Comparison of ENCODE assay signal across 2 cellular contexts in the genomic region with DNA sequence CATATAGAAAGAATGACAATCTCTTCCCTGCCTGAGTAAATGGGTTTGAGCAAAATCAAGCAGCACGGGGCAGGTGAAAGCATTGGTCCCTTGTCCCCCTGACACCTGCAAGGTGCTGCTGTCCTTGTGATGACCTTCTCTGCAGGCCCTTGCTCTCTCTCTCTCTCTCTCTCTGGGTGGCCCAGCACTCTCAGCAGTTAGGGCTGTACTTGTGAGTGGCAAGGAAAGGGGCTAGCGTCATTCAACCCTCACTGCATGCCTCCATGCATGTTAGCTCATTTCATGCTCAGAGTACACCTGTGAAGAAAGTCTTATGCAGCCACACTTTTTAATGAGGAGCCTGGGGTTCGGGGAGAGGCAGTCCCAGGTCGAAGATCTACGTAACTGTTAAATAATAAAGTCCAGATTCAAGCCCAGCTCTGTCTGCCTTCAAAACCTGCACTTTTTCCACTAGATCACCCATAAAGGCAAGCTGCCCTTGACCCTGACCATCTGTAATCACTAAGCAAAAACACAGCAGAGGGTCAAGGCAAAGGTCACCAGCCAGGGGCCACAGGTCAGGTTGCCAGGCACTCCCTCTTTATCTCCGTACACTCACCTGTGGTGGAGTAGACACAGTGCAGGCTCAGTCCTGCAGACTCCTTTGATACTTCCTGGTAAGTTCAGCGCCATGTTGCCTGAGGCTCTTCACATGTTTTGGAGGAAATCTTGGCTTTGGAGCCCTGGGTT.
TF ChIP-seq lines count a peak whose summit lies in the region.

No MANE protein-coding gene starts in this region.

TF ChIP-seq in K562, 482 proteins besides CTCF, POLR2A, EP300 and RAD21 (continues in another document):
- no peak for TF ChIP-seq CHD2 (IDR thresholded peaks at IDR 0.05; ENCODE audit: low read depth, low read length)
- TF ChIP-seq ZNF707 (CRISPR knock-in tag; conservative IDR thresholded peaks at IDR 0.05): no peak
- TF ChIP-seq LEF1 (IDR thresholded peaks at IDR 0.05): no peak
- TF ChIP-seq RBBP5 (IDR thresholded peaks at IDR 0.05; ENCODE audit: borderline replicate concordance, insufficient read depth, low read length, poor library complexity, severe bottlenecking): no peak
- TF ChIP-seq, protein P1, sequence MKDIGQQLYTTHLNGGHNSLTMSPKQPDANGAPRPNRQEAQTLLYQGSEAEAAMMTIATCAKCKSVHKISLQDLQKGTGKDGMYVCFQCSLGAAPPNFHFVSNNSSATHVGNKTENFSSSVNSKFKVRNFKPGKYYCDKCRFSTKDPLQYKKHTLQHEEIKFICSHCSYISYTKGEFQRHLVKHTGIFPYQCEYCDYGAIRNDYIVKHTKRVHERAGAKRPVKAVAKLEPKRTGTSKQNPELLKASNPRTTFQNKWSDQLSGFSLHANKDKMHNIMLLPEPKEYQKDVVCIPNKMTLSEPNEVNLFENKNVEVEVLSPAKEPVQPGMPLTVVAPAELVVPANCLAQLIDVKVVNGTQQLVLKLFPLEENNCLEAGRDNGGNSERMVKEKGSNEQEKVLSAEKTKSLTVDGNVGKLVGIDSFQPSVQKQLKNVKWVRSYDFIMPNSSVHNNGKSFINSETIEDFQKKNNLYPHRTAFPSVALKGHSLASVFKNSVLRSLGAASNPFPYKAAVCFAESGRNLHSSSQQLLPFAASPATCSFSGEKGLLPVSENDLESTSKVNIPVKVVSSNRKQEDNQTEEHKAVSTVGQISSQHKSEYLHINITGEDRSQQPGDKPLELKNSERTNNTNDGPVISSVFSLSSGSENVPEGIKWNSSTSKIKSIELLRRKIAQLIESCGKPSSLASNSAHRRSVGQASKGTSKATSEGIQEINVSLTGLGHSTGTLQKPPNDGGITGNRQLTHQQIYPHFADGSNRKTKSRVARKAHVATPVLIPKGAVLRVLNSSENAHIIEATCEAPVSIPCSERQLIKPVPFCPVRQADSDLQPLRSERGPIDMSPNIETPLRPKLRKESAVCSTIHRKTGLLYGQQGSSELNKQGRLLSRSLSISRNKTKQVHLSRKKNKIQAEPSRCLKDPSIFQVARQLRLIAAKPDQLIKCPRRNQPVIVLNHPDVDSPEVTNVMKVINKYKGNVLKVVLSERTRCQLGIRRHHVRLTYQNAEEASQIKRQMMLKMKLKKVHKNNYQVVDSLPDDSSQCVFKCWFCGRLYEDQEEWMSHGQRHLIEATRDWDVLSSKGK (CRISPR knock-in tag; IDR thresholded peaks at IDR 0.05): no peak
- TF ChIP-seq, protein P2, sequence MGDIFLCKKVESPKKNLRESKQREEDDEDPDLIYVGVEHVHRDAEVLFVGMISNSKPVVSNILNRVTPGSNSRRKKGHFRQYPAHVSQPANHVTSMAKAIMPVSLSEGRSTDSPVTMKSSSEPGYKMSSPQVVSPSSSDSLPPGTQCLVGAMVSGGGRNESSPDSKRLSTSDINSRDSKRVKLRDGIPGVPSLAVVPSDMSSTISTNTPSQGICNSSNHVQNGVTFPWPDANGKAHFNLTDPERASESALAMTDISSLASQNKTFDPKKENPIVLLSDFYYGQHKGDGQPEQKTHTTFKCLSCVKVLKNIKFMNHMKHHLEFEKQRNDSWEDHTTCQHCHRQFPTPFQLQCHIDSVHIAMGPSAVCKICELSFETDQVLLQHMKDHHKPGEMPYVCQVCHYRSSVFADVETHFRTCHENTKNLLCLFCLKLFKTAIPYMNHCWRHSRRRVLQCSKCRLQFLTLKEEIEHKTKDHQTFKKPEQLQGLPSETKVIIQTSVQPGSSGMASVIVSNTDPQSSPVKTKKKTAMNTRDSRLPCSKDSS (IDR thresholded peaks at IDR 0.05; ENCODE audit: low read depth, partially characterized antibody): no peak
- TF ChIP-seq ADNP (tag; IDR thresholded peaks at IDR 0.05): no peak
- TF ChIP-seq TEAD4 (IDR thresholded peaks at IDR 0.05; ENCODE audit: low read length): no peak
- TF ChIP-seq TEAD4 (CRISPR knock-in tag; IDR thresholded peaks at IDR 0.05; ENCODE audit: borderline replicate concordance): no peak
- TF ChIP-seq POLR2AphosphoS2 (IDR thresholded peaks at IDR 0.05; ENCODE audit: low read length): no peak
- peak; percentile 29; the same call in 1 of the 2 replicates for TF ChIP-seq NCOR1 (IDR thresholded peaks at IDR 0.05)
- TF ChIP-seq CXXC5 (CRISPR knock-in tag; IDR thresholded peaks at IDR 0.05): 0 out of 2 replicates have a peak, but pooled peaks have one; percentile 15
- TF ChIP-seq TCF3 (CRISPR knock-in tag; IDR thresholded peaks at IDR 0.05): peak; percentile 54
- no peak for TF ChIP-seq ILK (tag; IDR thresholded peaks at IDR 0.05; ENCODE audit: borderline replicate concordance, low read depth)
- TF ChIP-seq BCL6 (CRISPR knock-in tag; IDR thresholded peaks at IDR 0.05): no peak
- TF ChIP-seq, protein P3, sequence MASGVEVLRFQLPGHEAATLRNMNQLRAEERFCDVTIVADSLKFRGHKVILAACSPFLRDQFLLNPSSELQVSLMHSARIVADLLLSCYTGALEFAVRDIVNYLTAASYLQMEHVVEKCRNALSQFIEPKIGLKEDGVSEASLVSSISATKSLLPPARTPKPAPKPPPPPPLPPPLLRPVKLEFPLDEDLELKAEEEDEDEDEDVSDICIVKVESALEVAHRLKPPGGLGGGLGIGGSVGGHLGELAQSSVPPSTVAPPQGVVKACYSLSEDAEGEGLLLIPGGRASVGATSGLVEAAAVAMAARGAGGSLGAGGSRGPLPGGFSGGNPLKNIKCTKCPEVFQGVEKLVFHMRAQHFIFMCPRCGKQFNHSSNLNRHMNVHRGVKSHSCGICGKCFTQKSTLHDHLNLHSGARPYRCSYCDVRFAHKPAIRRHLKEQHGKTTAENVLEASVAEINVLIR (CRISPR knock-in tag; IDR thresholded peaks at IDR 0.05): no peak
- TF ChIP-seq NR2C1 (IDR thresholded peaks at IDR 0.05): peak; percentile 32; the same call in 1 of the 2 replicates
- peak; percentile 56 for TF ChIP-seq NR2C1 (tag; IDR thresholded peaks at IDR 0.05)
- TF ChIP-seq, protein P4, sequence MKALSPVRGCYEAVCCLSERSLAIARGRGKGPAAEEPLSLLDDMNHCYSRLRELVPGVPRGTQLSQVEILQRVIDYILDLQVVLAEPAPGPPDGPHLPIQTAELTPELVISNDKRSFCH (CRISPR knock-in tag; IDR thresholded peaks at IDR 0.05): no peak
- TF ChIP-seq, protein P4 (tag; IDR thresholded peaks at IDR 0.05): no peak
- TF ChIP-seq ILF3 (IDR thresholded peaks at IDR 0.05; ENCODE audit: borderline replicate concordance): no peak
- no peak for TF ChIP-seq FOSL1 (tag; conservative IDR thresholded peaks at IDR 0.05)
- TF ChIP-seq TAL1 (IDR thresholded peaks at IDR 0.05): peak; percentile 57; the same call in 1 of the 2 replicates
- no peak for TF ChIP-seq ZNF354B (CRISPR knock-in tag; IDR thresholded peaks at IDR 0.05)
- TF ChIP-seq, protein P5, sequence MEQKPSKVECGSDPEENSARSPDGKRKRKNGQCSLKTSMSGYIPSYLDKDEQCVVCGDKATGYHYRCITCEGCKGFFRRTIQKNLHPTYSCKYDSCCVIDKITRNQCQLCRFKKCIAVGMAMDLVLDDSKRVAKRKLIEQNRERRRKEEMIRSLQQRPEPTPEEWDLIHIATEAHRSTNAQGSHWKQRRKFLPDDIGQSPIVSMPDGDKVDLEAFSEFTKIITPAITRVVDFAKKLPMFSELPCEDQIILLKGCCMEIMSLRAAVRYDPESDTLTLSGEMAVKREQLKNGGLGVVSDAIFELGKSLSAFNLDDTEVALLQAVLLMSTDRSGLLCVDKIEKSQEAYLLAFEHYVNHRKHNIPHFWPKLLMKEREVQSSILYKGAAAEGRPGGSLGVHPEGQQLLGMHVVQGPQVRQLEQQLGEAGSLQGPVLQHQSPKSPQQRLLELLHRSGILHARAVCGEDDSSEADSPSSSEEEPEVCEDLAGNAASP (IDR thresholded peaks at IDR 0.05): no peak

TF ChIP-seq in HepG2, 621 proteins besides CTCF, POLR2A, EP300 and RAD21 (continues in another document):
- TF ChIP-seq YY1 (IDR thresholded peaks at IDR 0.05; ENCODE audit: insufficient read depth, insufficient replicate concordance, low read depth, low read length) (no peak), MTF2 (CRISPR knock-in tag; IDR thresholded peaks at IDR 0.05; ENCODE audit: borderline replicate concordance) (no peak), ZNF569 (CRISPR knock-in tag; IDR thresholded peaks at IDR 0.05; ENCODE audit: borderline replicate concordance) (no peak), ZNF256 (CRISPR knock-in tag; conservative IDR thresholded peaks at IDR 0.05) (no peak), SALL1 (CRISPR knock-in tag; IDR thresholded peaks at IDR 0.05) (peak; percentile 91), ELF3 (CRISPR knock-in tag; IDR thresholded peaks at IDR 0.05) (peak; percentile 56; the same call in 1 of the 2 replicates), ZNF441 (CRISPR knock-in tag; IDR thresholded peaks at IDR 0.05; ENCODE audit: borderline replicate concordance) (no peak), ATRX (CRISPR knock-in tag; IDR thresholded peaks at IDR 0.05; ENCODE audit: borderline replicate concordance) (no peak), ZIK1 (CRISPR knock-in tag; IDR thresholded peaks at IDR 0.05; ENCODE audit: borderline replicate concordance, low read depth) (no peak), ZBTB7B (CRISPR knock-in tag; IDR thresholded peaks at IDR 0.05) (no peak; the same call in 1 of the 2 replicates), TRIM24 (CRISPR knock-in tag; IDR thresholded peaks at IDR 0.05) (no peak), ZNF296 (CRISPR knock-in tag; conservative IDR thresholded peaks at IDR 0.05) (no peak), MED13 (CRISPR knock-in tag; IDR thresholded peaks at IDR 0.05) (no peak)
- TF ChIP-seq, protein P6, sequence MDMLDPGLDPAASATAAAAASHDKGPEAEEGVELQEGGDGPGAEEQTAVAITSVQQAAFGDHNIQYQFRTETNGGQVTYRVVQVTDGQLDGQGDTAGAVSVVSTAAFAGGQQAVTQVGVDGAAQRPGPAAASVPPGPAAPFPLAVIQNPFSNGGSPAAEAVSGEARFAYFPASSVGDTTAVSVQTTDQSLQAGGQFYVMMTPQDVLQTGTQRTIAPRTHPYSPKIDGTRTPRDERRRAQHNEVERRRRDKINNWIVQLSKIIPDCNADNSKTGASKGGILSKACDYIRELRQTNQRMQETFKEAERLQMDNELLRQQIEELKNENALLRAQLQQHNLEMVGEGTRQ (IDR thresholded peaks at IDR 0.05; ENCODE audit: low read depth, low read length): no peak
- TF ChIP-seq, protein P6 (CRISPR knock-in tag; IDR thresholded peaks at IDR 0.05; ENCODE audit: borderline replicate concordance): no peak
- TF ChIP-seq, protein P7, sequence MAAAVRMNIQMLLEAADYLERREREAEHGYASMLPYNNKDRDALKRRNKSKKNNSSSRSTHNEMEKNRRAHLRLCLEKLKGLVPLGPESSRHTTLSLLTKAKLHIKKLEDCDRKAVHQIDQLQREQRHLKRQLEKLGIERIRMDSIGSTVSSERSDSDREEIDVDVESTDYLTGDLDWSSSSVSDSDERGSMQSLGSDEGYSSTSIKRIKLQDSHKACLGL (CRISPR knock-in tag; IDR thresholded peaks at IDR 0.05): no peak
- TF ChIP-seq, protein P8, sequence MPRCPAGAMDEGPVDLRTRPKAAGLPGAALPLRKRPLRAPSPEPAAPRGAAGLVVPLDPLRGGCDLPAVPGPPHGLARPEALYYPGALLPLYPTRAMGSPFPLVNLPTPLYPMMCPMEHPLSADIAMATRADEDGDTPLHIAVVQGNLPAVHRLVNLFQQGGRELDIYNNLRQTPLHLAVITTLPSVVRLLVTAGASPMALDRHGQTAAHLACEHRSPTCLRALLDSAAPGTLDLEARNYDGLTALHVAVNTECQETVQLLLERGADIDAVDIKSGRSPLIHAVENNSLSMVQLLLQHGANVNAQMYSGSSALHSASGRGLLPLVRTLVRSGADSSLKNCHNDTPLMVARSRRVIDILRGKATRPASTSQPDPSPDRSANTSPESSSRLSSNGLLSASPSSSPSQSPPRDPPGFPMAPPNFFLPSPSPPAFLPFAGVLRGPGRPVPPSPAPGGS (CRISPR knock-in tag; IDR thresholded peaks at IDR 0.05): no peak
- TF ChIP-seq, protein P9, sequence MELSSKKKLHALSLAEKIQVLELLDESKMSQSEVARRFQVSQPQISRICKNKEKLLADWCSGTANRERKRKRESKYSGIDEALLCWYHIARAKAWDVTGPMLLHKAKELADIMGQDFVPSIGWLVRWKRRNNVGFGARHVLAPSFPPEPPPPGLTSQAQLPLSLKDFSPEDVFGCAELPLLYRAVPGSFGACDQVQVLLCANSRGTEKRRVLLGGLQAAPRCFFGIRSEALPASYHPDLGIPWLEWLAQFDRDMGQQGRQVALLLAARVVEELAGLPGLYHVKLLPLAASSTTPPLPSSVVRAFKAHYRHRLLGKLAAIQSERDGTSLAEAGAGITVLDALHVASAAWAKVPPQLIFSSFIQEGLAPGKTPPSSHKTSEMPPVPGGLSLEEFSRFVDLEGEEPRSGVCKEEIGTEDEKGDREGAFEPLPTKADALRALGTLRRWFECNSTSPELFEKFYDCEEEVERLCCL (CRISPR knock-in tag; IDR thresholded peaks at IDR 0.05; ENCODE audit: borderline replicate concordance): no peak
- TF ChIP-seq, protein P10, sequence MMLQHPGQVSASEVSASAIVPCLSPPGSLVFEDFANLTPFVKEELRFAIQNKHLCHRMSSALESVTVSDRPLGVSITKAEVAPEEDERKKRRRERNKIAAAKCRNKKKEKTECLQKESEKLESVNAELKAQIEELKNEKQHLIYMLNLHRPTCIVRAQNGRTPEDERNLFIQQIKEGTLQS (CRISPR knock-in tag; IDR thresholded peaks at IDR 0.05): no peak
- TF ChIP-seq, protein P11, sequence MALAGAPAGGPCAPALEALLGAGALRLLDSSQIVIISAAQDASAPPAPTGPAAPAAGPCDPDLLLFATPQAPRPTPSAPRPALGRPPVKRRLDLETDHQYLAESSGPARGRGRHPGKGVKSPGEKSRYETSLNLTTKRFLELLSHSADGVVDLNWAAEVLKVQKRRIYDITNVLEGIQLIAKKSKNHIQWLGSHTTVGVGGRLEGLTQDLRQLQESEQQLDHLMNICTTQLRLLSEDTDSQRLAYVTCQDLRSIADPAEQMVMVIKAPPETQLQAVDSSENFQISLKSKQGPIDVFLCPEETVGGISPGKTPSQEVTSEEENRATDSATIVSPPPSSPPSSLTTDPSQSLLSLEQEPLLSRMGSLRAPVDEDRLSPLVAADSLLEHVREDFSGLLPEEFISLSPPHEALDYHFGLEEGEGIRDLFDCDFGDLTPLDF (CRISPR knock-in tag; IDR thresholded peaks at IDR 0.05): no peak
- TF ChIP-seq, protein P12, sequence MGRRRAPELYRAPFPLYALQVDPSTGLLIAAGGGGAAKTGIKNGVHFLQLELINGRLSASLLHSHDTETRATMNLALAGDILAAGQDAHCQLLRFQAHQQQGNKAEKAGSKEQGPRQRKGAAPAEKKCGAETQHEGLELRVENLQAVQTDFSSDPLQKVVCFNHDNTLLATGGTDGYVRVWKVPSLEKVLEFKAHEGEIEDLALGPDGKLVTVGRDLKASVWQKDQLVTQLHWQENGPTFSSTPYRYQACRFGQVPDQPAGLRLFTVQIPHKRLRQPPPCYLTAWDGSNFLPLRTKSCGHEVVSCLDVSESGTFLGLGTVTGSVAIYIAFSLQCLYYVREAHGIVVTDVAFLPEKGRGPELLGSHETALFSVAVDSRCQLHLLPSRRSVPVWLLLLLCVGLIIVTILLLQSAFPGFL (CRISPR knock-in tag; IDR thresholded peaks at IDR 0.05): no peak
